ENCODE assay signal across 16 cellular contexts in genomic region chr11:69390561-69390960, GRCh38.
A peak's percentile ranks its signal among the peaks of the same experiment; 100 is the strongest.
DNase-seq lines count a peak whose midpoint lies in the region; ATAC-seq, FAIRE-seq and TF ChIP-seq lines count a peak whose summit lies in the region.
"Had no signal": no experiment of that assay in that cellular context is flagged by ENCODE, and none has a peak within 500 bp of the region (broad histone marks: within the 10 kb centered on the region; RNA-seq: fewer than 3 reads in every experiment).

No MANE protein-coding gene starts in this region.

- H3K9me3 ChIP-seq in SK-N-SH = no peaks in the 10 kb centered on the region
- peaks cover 3 to 17% of the 10 kb centered on the region in 2 donors for H3K9me3 ChIP-seq in kidney (ENCODE audit: control insufficient read depth in 1 of 2, low read length in 2 of 2)
- peaks cover 4 to 29% (median 22%) of the 10 kb centered on the region in 8 donors for H3K9me3 ChIP-seq in spleen

- H3K4me2 ChIP-seq in SK-N-SH = no peak overlapping the region

- H3K27me3 Mint-ChIP-seq in CD14-positive monocyte (ENCODE audit: low read depth in 3 of 3) = peaks cover 3 to 11% (median 11%) of the 10 kb centered on the region in 3 donors
- H3K27me3 Mint-ChIP-seq: CD4-positive, alpha-beta T cell had no signal

- H3K27me3 ChIP-seq in SK-N-SH (ENCODE audit: insufficient read depth) = no peaks in the 10 kb centered on the region
- H3K27me3 ChIP-seq in spleen (replicated peaks in 1 of 7) = peaks cover 0 to 4% (median 0%) of the 10 kb centered on the region in 7 donors

- H3K4me3 ChIP-seq in SK-N-SH (ENCODE audit: low read depth in 2 of 2, low read length in 1 of 2) = no peak overlapping the region
- H3K4me3 ChIP-seq in kidney (ENCODE audit: low read length in 2 of 2) = no peak overlapping the region
- no peak overlapping the region for H3K4me3 ChIP-seq in spleen
- H3K4me3 ChIP-seq: GM12878, GM23248 had no signal

- H3K27ac Mint-ChIP-seq in CD14-positive monocyte = no peak overlapping the region
- H3K27ac Mint-ChIP-seq: CD4-positive, alpha-beta T cell; H9 had no signal

- no peaks in the 10 kb centered on the region for H3K36me3 Mint-ChIP-seq in CD14-positive monocyte

- peaks cover 11 to 23% (median 15%) of the 10 kb centered on the region in 7 donors for H3K9me3 Mint-ChIP-seq in CD14-positive monocyte
- H3K9me3 Mint-ChIP-seq: CD4-positive, alpha-beta T cell had no signal

- H3K4me3 Mint-ChIP-seq in CD14-positive monocyte = no peak overlapping the region
- H3K4me3 Mint-ChIP-seq: CD4-positive, alpha-beta T cell; H9; IgD-negative memory B cell had no signal

- H3K4me1 ChIP-seq in SK-N-SH (ENCODE audit: control insufficient read depth in 1 of 2, insufficient read depth in 2 of 2, low read depth in 1 of 2, low read length in 1 of 2) (peaks cover 0 to 9% of the 10 kb centered on the region in 2 experiments; a peak in 2 of 4 replicates), kidney (ENCODE audit: control insufficient read depth in 1 of 2, insufficient read depth in 1 of 2, low read depth in 1 of 2, low read length in 2 of 2) (no peaks in the 10 kb centered on the region), spleen (peaks cover 0 to 5% (median 0%) of the 10 kb centered on the region in 6 donors)

- intact Hi-C loops in CD14-positive monocyte (cut with micrococcal nuclease) (no loop called here), kidney (cut with DNase I) (no loop called here), spleen (cut with DNase I; ENCODE audit: low total_unique reads) (no loop called here)

- WGBS in SK-N-SH (ENCODE audit: low lambda C conversion rate) = 80% methylated on average over 8 of the region's 8 CpGs
- 75 to 86% (median 77%) methylated on average over 8 of the region's 8 CpGs for WGBS in spleen, 5 donors

- CTCF ChIA-PET in SK-N-SH (lab: Yijun Ruan, JAX) = no interaction called here

- DNase-seq in SK-N-SH = peak; percentile 22
- DNase-seq in CD14-positive monocyte (ENCODE audit: low spot score) = peak; percentile 37
- DNase-seq in kidney = peak; percentile 47
- DNase-seq in spleen = peak; percentile 62
- DNase-seq in pons (ENCODE audit: low spot score) = no peak
- DNase-seq: Calu3; CD4-positive, alpha-beta T cell; DMS 273 treated with DMSO at 0.1 percent for 48 hours; GM23248; H9 had no signal

- H2AFZ ChIP-seq in SK-N-SH (ENCODE audit: low read depth) = no peak overlapping the region
- H2AFZ ChIP-seq: GM23248 had no signal

- POLR2A ChIA-PET in SK-N-SH (lab: Yijun Ruan, JAX) = no interaction called here

- ATAC-seq in SK-N-SH treated with all-trans-retinoic acid at 6 μM for 48 hours (no peak), HG03025 (IDR thresholded peaks at IDR 0.05; ENCODE audit: low FRiP score, unreplicated experiment) (no peak)
- ATAC-seq: GM12878 had no signal

- no peak overlapping the region for H3K9ac ChIP-seq in SK-N-SH
- H3K9ac ChIP-seq in kidney (ENCODE audit: low read length in 2 of 2) = no peak overlapping the region
- H3K9ac ChIP-seq: GM23248 had no signal

- H3K27ac ChIP-seq in SK-N-SH (ENCODE audit: low read depth in 2 of 2, low read length in 1 of 2) (no peak overlapping the region), kidney (ENCODE audit: low read depth in 2 of 2, low read length in 2 of 2) (no peak overlapping the region), spleen (no peak overlapping the region)
- H3K27ac ChIP-seq: 22Rv1, GM23248 had no signal

- H3K9me2 ChIP-seq in SK-N-SH = no peaks in the 10 kb centered on the region

- FAIRE-seq in kidney (lab: Jason Lieb, UNC) = no peak
- FAIRE-seq: GM12878, GM18507 had no signal

- TF ChIP-seq CTCF in SK-N-SH (IDR thresholded peaks at IDR 0.05) = no peak
- no peak for TF ChIP-seq CTCF in CD14-positive monocyte (IDR thresholded peaks at IDR 0.05)
- TF ChIP-seq CTCF in kidney (IDR thresholded peaks at IDR 0.05; ENCODE audit: borderline replicate concordance, extremely low read depth, insufficient read depth) = no peak
- TF ChIP-seq CTCF in spleen (IDR thresholded peaks at IDR 0.05 in 8 of 11, conservative IDR thresholded peaks at IDR 0.05 in 3 of 11) = no peak

- no peaks in the 10 kb centered on the region for H3K36me3 ChIP-seq in SK-N-SH (replicated peaks in 1 of 2; ENCODE audit: control insufficient read depth in 1 of 2, insufficient read depth in 2 of 2, low read length in 1 of 2)
- H3K36me3 ChIP-seq in kidney (ENCODE audit: control insufficient read depth in 1 of 2, insufficient read depth in 2 of 2, low read length in 2 of 2) = no peaks in the 10 kb centered on the region
- no peaks in the 10 kb centered on the region for H3K36me3 ChIP-seq in spleen

- TF ChIP-seq EP300 in SK-N-SH (IDR thresholded peaks at IDR 0.05; ENCODE audit: borderline replicate concordance in 1 of 2, low read depth in 1 of 2, low read length in 1 of 2) = no peak

- H4K20me1 ChIP-seq in SK-N-SH (ENCODE audit: insufficient read depth) = no peaks in the 10 kb centered on the region

- no peaks in the 10 kb centered on the region for H3K79me2 ChIP-seq in SK-N-SH (ENCODE audit: insufficient read depth)

- H3K4me1 Mint-ChIP-seq in CD14-positive monocyte = peaks cover 12% of the 10 kb centered on the region
- H3K4me1 Mint-ChIP-seq: H9 had no signal

- H3F3A ChIP-seq in SK-N-SH (replicated peaks; ENCODE audit: insufficient read depth) = no peaks in the 10 kb centered on the region

- TF ChIP-seq POLR2A in spleen (IDR thresholded peaks at IDR 0.05) = no peak

- TF ChIP-seq RAD21 in SK-N-SH (IDR thresholded peaks at IDR 0.05; ENCODE audit: low read length) = no peak

TF ChIP-seq in SK-N-SH, 30 proteins besides CTCF, POLR2A, EP300 and RAD21:
- TF ChIP-seq EZH2phosphoT487 (IDR thresholded peaks at IDR 0.05; ENCODE audit: borderline replicate concordance, low read depth) = no peak
- no peak for TF ChIP-seq CHD2 (IDR thresholded peaks at IDR 0.05; ENCODE audit: low read length, partially characterized antibody)
- TF ChIP-seq MXI1 (IDR thresholded peaks at IDR 0.05; ENCODE audit: low read depth, low read length) = no peak
- TF ChIP-seq RFX5 (IDR thresholded peaks at IDR 0.05; ENCODE audit: low read length) = no peak
- TF ChIP-seq, protein P1, sequence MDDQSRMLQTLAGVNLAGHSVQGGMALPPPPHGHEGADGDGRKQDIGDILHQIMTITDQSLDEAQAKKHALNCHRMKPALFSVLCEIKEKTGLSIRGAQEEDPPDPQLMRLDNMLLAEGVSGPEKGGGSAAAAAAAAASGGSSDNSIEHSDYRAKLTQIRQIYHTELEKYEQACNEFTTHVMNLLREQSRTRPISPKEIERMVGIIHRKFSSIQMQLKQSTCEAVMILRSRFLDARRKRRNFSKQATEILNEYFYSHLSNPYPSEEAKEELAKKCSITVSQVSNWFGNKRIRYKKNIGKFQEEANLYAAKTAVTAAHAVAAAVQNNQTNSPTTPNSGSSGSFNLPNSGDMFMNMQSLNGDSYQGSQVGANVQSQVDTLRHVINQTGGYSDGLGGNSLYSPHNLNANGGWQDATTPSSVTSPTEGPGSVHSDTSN (IDR thresholded peaks at IDR 0.05) = no peak
- no peak for TF ChIP-seq USF1 (IDR thresholded peaks at IDR 0.05; ENCODE audit: borderline replicate concordance, low read depth)
- no peak for TF ChIP-seq MEF2A (IDR thresholded peaks at IDR 0.05; ENCODE audit: borderline replicate concordance, low read depth)

TF ChIP-seq in SK-N-SH treated with all-trans-retinoic acid at 6 μM for 48 hours, 23 proteins besides CTCF, POLR2A, EP300 and RAD21 (continues in another document):
- no peak for TF ChIP-seq ZNF565 (CRISPR knock-in tag; conservative IDR thresholded peaks at IDR 0.05; ENCODE audit: low read depth)
- no peak for TF ChIP-seq OSR1 (CRISPR knock-in tag; IDR thresholded peaks at IDR 0.05)
- TF ChIP-seq TSHZ2 (CRISPR knock-in tag; IDR thresholded peaks at IDR 0.05) = no peak
- TF ChIP-seq ZFP3 (CRISPR knock-in tag; IDR thresholded peaks at IDR 0.05) = no peak
- no peak for TF ChIP-seq ESRRG (CRISPR knock-in tag; IDR thresholded peaks at IDR 0.05)
- TF ChIP-seq, protein P2, sequence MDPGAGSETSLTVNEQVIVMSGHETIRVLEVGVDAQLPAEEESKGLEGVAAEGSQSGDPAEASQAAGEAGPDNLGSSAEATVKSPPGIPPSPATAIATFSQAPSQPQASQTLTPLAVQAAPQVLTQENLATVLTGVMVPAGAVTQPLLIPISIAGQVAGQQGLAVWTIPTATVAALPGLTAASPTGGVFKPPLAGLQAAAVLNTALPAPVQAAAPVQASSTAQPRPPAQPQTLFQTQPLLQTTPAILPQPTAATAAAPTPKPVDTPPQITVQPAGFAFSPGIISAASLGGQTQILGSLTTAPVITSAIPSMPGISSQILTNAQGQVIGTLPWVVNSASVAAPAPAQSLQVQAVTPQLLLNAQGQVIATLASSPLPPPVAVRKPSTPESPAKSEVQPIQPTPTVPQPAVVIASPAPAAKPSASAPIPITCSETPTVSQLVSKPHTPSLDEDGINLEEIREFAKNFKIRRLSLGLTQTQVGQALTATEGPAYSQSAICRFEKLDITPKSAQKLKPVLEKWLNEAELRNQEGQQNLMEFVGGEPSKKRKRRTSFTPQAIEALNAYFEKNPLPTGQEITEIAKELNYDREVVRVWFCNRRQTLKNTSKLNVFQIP (CRISPR knock-in tag; IDR thresholded peaks at IDR 0.05; ENCODE audit: borderline replicate concordance, low read depth) = no peak
- TF ChIP-seq CSDC2 (CRISPR knock-in tag; IDR thresholded peaks at IDR 0.05) = no peak
- no peak for TF ChIP-seq ZNF8 (CRISPR knock-in tag; IDR thresholded peaks at IDR 0.05)
